ENCODE assay signal across 10 cellular contexts in the genomic region with DNA sequence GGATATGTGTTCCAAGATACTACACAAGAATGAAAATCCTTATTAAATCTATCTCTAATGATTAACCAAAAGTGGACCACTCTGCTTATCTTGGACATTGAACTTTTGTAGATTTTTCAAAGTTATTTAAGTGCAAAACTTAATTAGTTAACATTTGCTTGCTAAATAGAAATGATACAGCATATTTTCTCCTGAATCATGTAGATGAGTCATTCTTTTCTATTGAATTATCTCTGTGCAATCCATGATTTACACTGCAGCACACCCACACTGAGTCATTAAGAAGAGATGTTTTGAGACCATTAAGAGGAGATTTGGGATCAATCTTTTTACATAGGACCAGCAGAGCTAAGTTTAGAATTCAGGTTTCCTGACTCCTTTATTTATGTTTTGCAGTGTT. TPM values are rescaled to one million over a fixed set of nuclear protein-coding genes. Genes with fewer than 3 reads are reported as not detected.
DNase-seq lines count a peak whose midpoint lies in the region; ATAC-seq and TF ChIP-seq lines count a peak whose summit lies in the region.
"Had no signal": no experiment of that assay in that cellular context is flagged by ENCODE, and none has a peak within 500 bp of the region (broad histone marks: within the 10 kb centered on the region; RNA-seq: fewer than 3 reads in every experiment).

No MANE protein-coding gene starts in this region.

- no peak for TF ChIP-seq CTCF in BJ (IDR thresholded peaks at IDR 0.05; ENCODE audit: insufficient read depth, low read depth, low read length)
- TF ChIP-seq CTCF in chondrocyte (IDR thresholded peaks at IDR 0.05) = no peak
- TF ChIP-seq CTCF in lower leg skin (IDR thresholded peaks at IDR 0.05) = no peak

- intact Hi-C loops in naive thymus-derived CD4-positive, alpha-beta T cell (cut with micrococcal nuclease) = no loop called here
- intact Hi-C loops in cardiac septum (cut with DNase I) (no loop called here), lower leg skin (cut with DNase I; ENCODE audit: low total_unique reads) (no loop called here)

- H3K4me3 ChIP-seq in BJ (ENCODE audit: low read depth, low read length) = no peak overlapping the region
- no peak overlapping the region for H3K4me3 ChIP-seq in naive thymus-derived CD4-positive, alpha-beta T cell (ENCODE audit: low read length)
- no peak overlapping the region for H3K4me3 ChIP-seq in lower leg skin (ENCODE audit: low read depth, poor library complexity, severe bottlenecking)

- no peak overlapping the region for H3K27ac ChIP-seq in naive thymus-derived CD4-positive, alpha-beta T cell (ENCODE audit: low read depth, low read length)

- H3K36me3 ChIP-seq in BJ (ENCODE audit: control insufficient read depth, insufficient read depth, low read length) = no peaks in the 10 kb centered on the region
- no peaks in the 10 kb centered on the region for H3K36me3 ChIP-seq in naive thymus-derived CD4-positive, alpha-beta T cell (ENCODE audit: control insufficient read depth in 2 of 3, insufficient read depth in 3 of 3, low read length in 3 of 3)

- H3K27me3 ChIP-seq in BJ (ENCODE audit: control insufficient read depth, insufficient read depth, low read length) = no peaks in the 10 kb centered on the region
- H3K27me3 ChIP-seq in naive thymus-derived CD4-positive, alpha-beta T cell (ENCODE audit: control insufficient read depth in 2 of 2, insufficient read depth in 2 of 2, low read length in 2 of 2) = no peaks in the 10 kb centered on the region

- no peak overlapping the region for H3K4me3 Mint-ChIP-seq in naive thymus-derived CD4-positive, alpha-beta T cell
- no peak overlapping the region for H3K4me3 Mint-ChIP-seq in chondrocyte (ENCODE audit: unreplicated experiment)
- H3K4me3 Mint-ChIP-seq: activated T-cell treated with anti-CD3 and anti-CD28 coated beads, Interleukin-2, amount 50 U/mL, for 4 hours had no signal

- H3K27me3 Mint-ChIP-seq in naive thymus-derived CD4-positive, alpha-beta T cell = peaks cover 0 to 10% (median 0%) of the 10 kb centered on the region in 5 donors
- H3K27me3 Mint-ChIP-seq in chondrocyte (ENCODE audit: low read depth) = no peaks in the 10 kb centered on the region

- no peaks in the 10 kb centered on the region for H3K4me1 ChIP-seq in naive thymus-derived CD4-positive, alpha-beta T cell (ENCODE audit: control insufficient read depth in 2 of 2, insufficient read depth in 2 of 2, low read length in 2 of 2)

- H3K4me1 Mint-ChIP-seq in naive thymus-derived CD4-positive, alpha-beta T cell = peaks cover 0 to 6% (median 4%) of the 10 kb centered on the region in 7 donors
- H3K4me1 Mint-ChIP-seq in chondrocyte (ENCODE audit: low read depth) = peaks cover 47% of the 10 kb centered on the region

- DNase-seq in BJ (ENCODE audit: low read depth) (peak; percentile 83), NOMO-1 treated with DMSO at 0.1 percent for 48 hours (lab: John Stamatoyannopoulos, UW; ENCODE audit: unreplicated experiment) (peak; percentile 71), dermis blood vessel endothelial cell (peak; percentile 77), NCI-H1092 (lab: John Stamatoyannopoulos, UW) (no peak), chondrocyte (ENCODE audit: low spot score) (no peak), cardiac septum (ENCODE audit: low spot score) (no peak), lower leg skin (ENCODE audit: low spot score in 2 of 2) (no peak)
- DNase-seq in naive thymus-derived CD4-positive, alpha-beta T cell = no peak
- DNase-seq: activated T-cell treated with anti-CD3 and anti-CD28 coated beads, Interleukin-2, amount 50 U/mL, for 4 hours had no signal

- no peak overlapping the region for H3K27ac Mint-ChIP-seq in naive thymus-derived CD4-positive, alpha-beta T cell
- no peak overlapping the region for H3K27ac Mint-ChIP-seq in chondrocyte (ENCODE audit: unreplicated experiment)

- no peaks in the 10 kb centered on the region for H3K9me3 ChIP-seq in naive thymus-derived CD4-positive, alpha-beta T cell (ENCODE audit: control insufficient read depth in 2 of 3, low read length in 3 of 3)

- TF ChIP-seq POLR2A in lower leg skin (IDR thresholded peaks at IDR 0.05) = no peak

- POLR2A ChIA-PET in BJ (lab: Charles Lee) = no interaction called here
- POLR2A ChIA-PET in naive thymus-derived CD4-positive, alpha-beta T cell (lab: Charles Lee) = interaction anchor here (0.6 kb wide), 1 partner anchor 12 kb away, joined by 3 read pairs; no protein-coding TSS in a partner anchor

- peaks cover 0 to 12% (median 7%) of the 10 kb centered on the region in 5 donors for H3K36me3 Mint-ChIP-seq in naive thymus-derived CD4-positive, alpha-beta T cell
- no peaks in the 10 kb centered on the region for H3K36me3 Mint-ChIP-seq in chondrocyte (ENCODE audit: low read depth)

- peak; percentile 40 for ATAC-seq in naive thymus-derived CD4-positive, alpha-beta T cell
- ATAC-seq: Right ventricle myocardium inferior had no signal

- peaks cover 0 to 11% (median 0%) of the 10 kb centered on the region in 11 donors for H3K9me3 Mint-ChIP-seq in naive thymus-derived CD4-positive, alpha-beta T cell
- H3K9me3 Mint-ChIP-seq in chondrocyte (ENCODE audit: low read depth) = no peaks in the 10 kb centered on the region

- CTCF ChIA-PET in BJ (lab: Yijun Ruan, JAX) = interaction anchor here (0.6 to 1.1 kb wide), 2 partner anchors 8 to 70 kb away, joined by 3 read pairs; no protein-coding TSS in a partner anchor
- CTCF ChIA-PET in naive thymus-derived CD4-positive, alpha-beta T cell (lab: Charles Lee) = no interaction called here

RNA-seq across cellular contexts. Expression of gene ABCC2, which starts 6.6 kb away (rescaled TPM):
- 0.23 and 0.25 TPM in 2 replicates for polyA plus RNA-seq in BJ (2011; rRNA removed)
- 0.51 and 0.85 TPM in 2 replicates for polyA minus RNA-seq in BJ (2011; rRNA and poly(A)+ RNA removed)
- 0.79 and 1.5 TPM in 2 replicates for total RNA-seq in dermis blood vessel endothelial cell
- total RNA-seq in naive thymus-derived CD4-positive, alpha-beta T cell = 1 to 10 TPM; 1.3 to 7.6 (median 4.2) TPM
- polyA plus RNA-seq in naive thymus-derived CD4-positive, alpha-beta T cell = 1 to 10 TPM in 1 of 2 donors, under 1 TPM in 1; 0.95 to 1.0 TPM
- 0.57 to 0.69 TPM (median 0.63 TPM) in 3 replicates for total RNA-seq in chondrocyte
- total RNA-seq in cardiac septum = 0.30 TPM
- total RNA-seq in lower leg skin = 1 to 10 TPM in 3 of 4 donors, under 1 TPM in 1; 0.46 to 2.0 (median 1.9) TPM

RNA-seq across cellular contexts. Expression of gene CUTC, which starts 43.8 kb away (rescaled TPM):
- 10.7 and 19.3 TPM in 2 replicates for polyA plus RNA-seq in BJ (2011; rRNA removed)
- polyA minus RNA-seq in BJ (2011; rRNA and poly(A)+ RNA removed) = 4.9 and 8.9 TPM in 2 replicates
- 31.5 and 34.2 TPM in 2 replicates for total RNA-seq in dermis blood vessel endothelial cell
- 10 to 100 TPM; 19.3 to 37.1 (median 25.0) TPM for total RNA-seq in naive thymus-derived CD4-positive, alpha-beta T cell
- polyA plus RNA-seq in naive thymus-derived CD4-positive, alpha-beta T cell = 10 to 100 TPM; 74.3 to 75.1 TPM
- total RNA-seq in chondrocyte = 14.4 to 19.1 TPM (median 14.5 TPM) in 3 replicates
- 33.2 TPM for total RNA-seq in cardiac septum
- 10 to 100 TPM; 13.4 to 21.6 (median 20.8) TPM for total RNA-seq in lower leg skin

RNA-seq across cellular contexts. Expression of gene COX15, which starts 43.9 kb away (rescaled TPM):
- polyA plus RNA-seq in BJ (2011; rRNA removed) = 16.3 and 19.3 TPM in 2 replicates
- 8.5 and 10.4 TPM in 2 replicates for polyA minus RNA-seq in BJ (2011; rRNA and poly(A)+ RNA removed)
- 41.7 and 54.2 TPM in 2 replicates for total RNA-seq in dermis blood vessel endothelial cell
- 10 to 100 TPM; 17.6 to 43.5 (median 32.9) TPM for total RNA-seq in naive thymus-derived CD4-positive, alpha-beta T cell
- 10 to 100 TPM; 37.5 to 39.6 TPM for polyA plus RNA-seq in naive thymus-derived CD4-positive, alpha-beta T cell
- 20.8 to 29.8 TPM (median 21.3 TPM) in 3 replicates for total RNA-seq in chondrocyte
- 35.6 TPM for total RNA-seq in cardiac septum
- total RNA-seq in lower leg skin = 10 to 100 TPM; 22.1 to 29.0 (median 24.4) TPM

Comparison
In these comparisons a context has a peak if more than half of its experiments do, and no peak if none do; other contexts are left out.
1. DNase-seq: peak in BJ (single experiment), NOMO-1 treated with DMSO at 0.1 percent for 48 hours (single experiment) and dermis blood vessel endothelial cell (single experiment); none in naive thymus-derived CD4-positive, alpha-beta T cell (0 of 9), NCI-H1092 (single experiment), chondrocyte (single experiment), cardiac septum (single experiment) and lower leg skin (0 of 2).